In the genomic region with DNA sequence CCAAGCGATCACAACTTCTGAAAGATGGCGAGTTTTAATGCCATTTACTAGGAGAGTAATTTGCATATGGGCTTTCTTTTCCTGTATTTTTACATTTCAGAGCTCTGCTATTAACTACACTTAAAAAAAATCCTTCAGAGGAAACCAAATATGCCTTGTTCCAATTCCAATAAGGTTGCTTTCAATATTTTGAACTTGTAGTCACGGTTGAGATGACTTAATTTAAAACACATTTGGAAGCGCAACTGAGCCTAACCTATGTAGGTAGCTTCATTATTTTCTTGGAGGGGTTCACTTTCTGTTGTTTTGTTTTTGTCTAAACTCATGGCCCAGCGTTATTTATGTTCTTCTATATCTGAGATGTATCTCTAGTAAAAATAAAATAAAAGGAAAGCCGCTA, we compare ENCODE assay signal across 29 cellular contexts.
"Had no signal": no experiment of that assay in that cellular context is flagged by ENCODE, and none has a peak within 500 bp of the region (broad histone marks: within the 10 kb centered on the region; RNA-seq: fewer than 3 reads in every experiment).

No MANE protein-coding gene starts in this region.

- H3K27ac ChIP-seq: left lung, lower lobe of right lung, pancreas, prostate gland, stomach, testis, thyroid gland, transverse colon, upper lobe of left lung, vagina had no signal

- H3K27me3 Mint-ChIP-seq: stimulated activated naive B cell treated with anti-CD40 and anti-IgM and Interleukin-4, amounts not matched to agents 10 μg/mL and 1 μg/mL and 100 μg/mL, for 72 hours had no signal

- H3K36me3 Mint-ChIP-seq: immature natural killer cell; naive thymus-derived CD8-positive, alpha-beta T cell; stimulated activated naive B cell treated with anti-CD40 and anti-IgM and Interleukin-4, amounts not matched to agents 10 μg/mL and 1 μg/mL and 100 μg/mL, for 72 hours had no signal

- H3K36me3 ChIP-seq: left lung, lower lobe of right lung, pancreas, prostate gland, stomach, thyroid gland, transverse colon, upper lobe of left lung, vagina had no signal

- H3K27me3 ChIP-seq: left lung, pancreas, stomach, testis, thyroid gland, transverse colon, upper lobe of left lung, vagina had no signal

- H3K27ac Mint-ChIP-seq: immature natural killer cell; naive thymus-derived CD8-positive, alpha-beta T cell; nephron progenitor cell; stimulated activated naive B cell treated with anti-CD40 and anti-IgM and Interleukin-4, amounts not matched to agents 10 μg/mL and 1 μg/mL and 100 μg/mL, for 72 hours had no signal

- H3K9me3 Mint-ChIP-seq: nephron progenitor cell; stimulated activated naive B cell treated with anti-CD40 and anti-IgM and Interleukin-4, amounts not matched to agents 10 μg/mL and 1 μg/mL and 100 μg/mL, for 72 hours had no signal

- DNase-seq: hypothalamus; immature natural killer cell; kidney; left colon; left lung; lower lobe of right lung; mammary epithelial cell; mesenchymal stem cell; naive thymus-derived CD8-positive, alpha-beta T cell; nephron progenitor cell; pancreas; posterior cingulate gyrus; retina; right cardiac atrium; stimulated activated CD4-positive, alpha-beta T cell treated with anti-CD3 and anti-CD28 coated beads, Interleukin-12 subunit alpha, Interleukin-12 subunit beta, amount 100 ng/mL, for 4 hours; stimulated activated CD4-positive, alpha-beta T cell treated with anti-CD3 and anti-CD28 coated beads, Interleukin-15, amount 100 ng/mL, for 24 hours; stimulated activated CD4-positive, alpha-beta T cell treated with anti-CD3 and anti-CD28 coated beads, Interleukin-2, amount 100 ng/mL, for 24 hours; stimulated activated CD4-positive, alpha-beta T cell treated with anti-CD3 and anti-CD28 coated beads, Interleukin-4, amount 100 ng/mL, for 1 hour; stimulated activated naive B cell treated with anti-CD40 and anti-IgM and Interleukin-4, amounts not matched to agents 10 μg/mL and 1 μg/mL and 100 μg/mL, for 72 hours; stimulated activated naive CD8-positive, alpha-beta T cell treated with anti-CD3 and anti-CD28 coated beads, Interleukin-15, Interleukin-2, amounts not matched to agents 100 U/mL and 50 U/mL, for 24 hours; stomach; testis; thyroid gland; transverse colon; upper lobe of left lung had no signal

- H3K4me3 Mint-ChIP-seq: immature natural killer cell; naive thymus-derived CD8-positive, alpha-beta T cell; nephron progenitor cell; stimulated activated naive B cell treated with anti-CD40 and anti-IgM and Interleukin-4, amounts not matched to agents 10 μg/mL and 1 μg/mL and 100 μg/mL, for 72 hours had no signal

- H3K4me1 Mint-ChIP-seq: immature natural killer cell; naive thymus-derived CD8-positive, alpha-beta T cell; stimulated activated naive B cell treated with anti-CD40 and anti-IgM and Interleukin-4, amounts not matched to agents 10 μg/mL and 1 μg/mL and 100 μg/mL, for 72 hours had no signal

- ATAC-seq: left colon; left lung; lower lobe of right lung; naive thymus-derived CD8-positive, alpha-beta T cell; pancreas; right cardiac atrium; sciatic nerve; stimulated activated naive B cell treated with anti-CD40 and anti-IgM and Interleukin-4, amounts not matched to agents 10 μg/mL and 1 μg/mL and 100 μg/mL, for 72 hours; stimulated activated naive CD8-positive, alpha-beta T cell treated with anti-CD3 and anti-CD28 coated beads, Interleukin-15, Interleukin-2, amounts not matched to agents 100 U/mL and 50 U/mL, for 24 hours had no signal

- H3K9me3 ChIP-seq: left lung, lower lobe of right lung, pancreas, prostate gland, stomach, testis, thyroid gland, transverse colon, upper lobe of left lung, vagina had no signal

- H3K4me3 ChIP-seq: left lung, lower lobe of right lung, pancreas, prostate gland, skin epidermis, stomach, testis, thyroid gland, transverse colon, upper lobe of left lung, vagina had no signal

- H3K4me1 ChIP-seq: left lung, pancreas, prostate gland, stomach, transverse colon, vagina had no signal
